ENCODE assay signal across 10 cellular contexts in the genomic region with DNA sequence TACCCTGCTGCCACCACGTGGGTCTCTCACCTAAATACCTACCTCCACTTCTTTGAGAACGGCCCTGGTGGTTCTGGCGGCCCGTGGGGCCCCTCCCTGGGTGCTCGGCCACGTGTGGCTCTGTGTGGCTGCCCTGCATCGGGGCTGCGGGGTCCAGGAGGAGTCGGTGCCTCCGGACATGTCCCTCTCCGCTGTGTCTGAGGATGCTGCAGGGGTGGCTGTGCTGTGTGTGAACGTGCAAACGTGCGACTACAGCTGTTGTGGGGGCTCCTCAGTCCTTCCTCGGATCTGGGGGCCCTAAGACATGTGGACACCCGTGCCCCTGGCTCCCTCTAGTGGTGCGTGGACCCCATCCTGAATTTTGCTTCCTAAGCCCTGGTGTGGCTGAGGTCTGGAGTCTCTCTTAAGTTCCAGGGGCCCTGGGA.
DNase-seq lines count a peak whose midpoint lies in the region; ATAC-seq, FAIRE-seq and TF ChIP-seq lines count a peak whose summit lies in the region.
"Had no signal": no experiment of that assay in that cellular context is flagged by ENCODE, and none has a peak within 500 bp of the region (broad histone marks: within the 10 kb centered on the region; RNA-seq: fewer than 3 reads in every experiment).

No MANE protein-coding gene starts in this region.

- H2AFZ ChIP-seq in hepatocyte, result no peak overlapping the region

- H3K79me2 ChIP-seq in hepatocyte, result no peaks in the 10 kb centered on the region

- no peak overlapping the region for H3K4me3 ChIP-seq in hepatocyte

- H3K9me2 ChIP-seq in hepatocyte (replicated peaks; ENCODE audit: insufficient read depth), result no peaks in the 10 kb centered on the region

- peak; percentile 55 for DNase-seq in 8988T
- peak; percentile 54 for DNase-seq in SK-N-DZ (ENCODE audit: low spot score)
- DNase-seq in hepatocyte (ENCODE audit: low spot score), result peak; percentile 32
- DNase-seq in GM19239 (ENCODE audit: insufficient read length, low spot score), result no peak
- no peak for DNase-seq in activated CD4-positive, CD25-positive, alpha-beta regulatory T cell treated with anti-CD3 and anti-CD28 coated beads, Interleukin-2, amount 50 U/mL, for 72 hours
- DNase-seq: activated CD4-positive, alpha-beta T cell treated with anti-CD3 and anti-CD28 coated beads, Interleukin-2, amount 50 U/mL, for 1 hour had no signal

- TF ChIP-seq CTCF in hepatocyte (IDR thresholded peaks at IDR 0.05; ENCODE audit: poor library complexity), result peak; percentile 29

- no peaks in the 10 kb centered on the region for H4K20me1 ChIP-seq in hepatocyte (ENCODE audit: insufficient read depth, poor library complexity, severe bottlenecking)

- no peaks in the 10 kb centered on the region for H3K9me3 ChIP-seq in hepatocyte (ENCODE audit: low read depth)

- H3K27me3 ChIP-seq in hepatocyte, result no peaks in the 10 kb centered on the region

- H3K27ac ChIP-seq in hepatocyte, result no peak overlapping the region
- H3K27ac ChIP-seq: HL-60 had no signal

- no peak overlapping the region for H3K4me2 ChIP-seq in hepatocyte

- ATAC-seq in GM18868 (IDR thresholded peaks at IDR 0.05; ENCODE audit: unreplicated experiment) (peak; percentile 37), HG03565 (IDR thresholded peaks at IDR 0.05; ENCODE audit: unreplicated experiment) (no peak), HG03039 (IDR thresholded peaks at IDR 0.05; ENCODE audit: unreplicated experiment) (no peak)

- no peaks in the 10 kb centered on the region for H3K36me3 ChIP-seq in hepatocyte (replicated peaks; ENCODE audit: insufficient read depth, low read depth)

- WGBS in hepatocyte (ENCODE audit: low lambda C conversion rate, missing lambda C conversion rate), result 84% methylated on average over 17 of the region's 17 CpGs

- FAIRE-seq in GM19239 (lab: Jason Lieb, UNC), result no peak

- H3K4me1 ChIP-seq in hepatocyte (ENCODE audit: insufficient read depth), result no peaks in the 10 kb centered on the region

Comparison
In these comparisons a context has a peak if more than half of its experiments do, and no peak if none do; other contexts are left out.
1. DNase-seq: peak in 8988T (single experiment), SK-N-DZ (single experiment) and hepatocyte (single experiment); none in GM19239 (single experiment) and activated CD4-positive, CD25-positive, alpha-beta regulatory T cell treated with anti-CD3 and anti-CD28 coated beads, Interleukin-2, amount 50 U/mL, for 72 hours (single experiment).